ENCODE assay signal across 9 cellular contexts in genomic region chr3:48684054-48684349, GRCh38. TPM values are rescaled to one million over a fixed set of nuclear protein-coding genes. Genes with fewer than 3 reads are reported as not detected.
DNase-seq lines count a peak whose midpoint lies in the region; TF ChIP-seq lines count a peak whose summit lies in the region.
"Had no signal": no experiment of that assay in that cellular context is flagged by ENCODE, and none has a peak within 500 bp of the region (broad histone marks: within the 10 kb centered on the region; RNA-seq: fewer than 3 reads in every experiment).

No MANE protein-coding gene starts in this region.

- no peaks in the 10 kb centered on the region for H3K27me3 ChIP-seq in left ventricle myocardium inferior (ENCODE audit: low read depth)
- H3K27me3 ChIP-seq: neutrophil had no signal

- intact Hi-C loops in activated CD4-positive, alpha-beta T cell treated with anti-CD3 and anti-CD28 coated beads, Interleukin-2, amount 10 ng/mL, durations not matched to agents 24 days and 14 days (cut with micrococcal nuclease) = no loop called here
- intact Hi-C loops in left ventricle myocardium inferior (cut with micrococcal nuclease) = no loop called here

- H3K27me3 Mint-ChIP-seq in activated CD4-positive, alpha-beta T cell treated with anti-CD3 and anti-CD28 coated beads, Interleukin-2, amount 10 ng/mL, durations not matched to agents 24 days and 14 days = no peaks in the 10 kb centered on the region

- no peaks in the 10 kb centered on the region for H3K9me3 ChIP-seq in left ventricle myocardium inferior (replicated peaks)
- H3K9me3 ChIP-seq: neutrophil had no signal

- no peak for DNase-seq in activated CD4-positive, alpha-beta T cell treated with anti-CD3 and anti-CD28 coated beads, Interleukin-2, amount 10 ng/mL, durations not matched to agents 24 days and 14 days
- DNase-seq in activated CD4-positive, alpha-beta T cell treated with anti-CD3 and anti-CD28 coated beads for 4 hours = no peak
- DNase-seq in left ventricle myocardium inferior (no peak), substantia nigra (lab: John Stamatoyannopoulos, UW) (no peak), NCI-H524 (lab: John Stamatoyannopoulos, UW) (no peak), NCI-H1436 (lab: John Stamatoyannopoulos, UW) (no peak)
- no peak for DNase-seq in effector CD4-positive, alpha-beta T cell

- H3K4me3 ChIP-seq in WI38 (ENCODE audit: low read depth, low read length) (peak overlapping the region; percentile 90), left ventricle myocardium inferior (peak overlapping the region; percentile 99)

- peaks cover 29% of the 10 kb centered on the region for H3K4me1 Mint-ChIP-seq in activated CD4-positive, alpha-beta T cell treated with anti-CD3 and anti-CD28 coated beads, Interleukin-2, amount 10 ng/mL, durations not matched to agents 24 days and 14 days

- peaks cover 50% of the 10 kb centered on the region for H3K36me3 Mint-ChIP-seq in activated CD4-positive, alpha-beta T cell treated with anti-CD3 and anti-CD28 coated beads, Interleukin-2, amount 10 ng/mL, durations not matched to agents 24 days and 14 days (ENCODE audit: low read depth)

- TF ChIP-seq CTCF in WI38 (IDR thresholded peaks at IDR 0.05; ENCODE audit: low read depth, low read length) (no peak), left ventricle myocardium inferior (IDR thresholded peaks at IDR 0.05; ENCODE audit: borderline replicate concordance) (no peak)

- H3K4me1 ChIP-seq in left ventricle myocardium inferior = peaks cover 55% of the 10 kb centered on the region

- no peaks in the 10 kb centered on the region for H3K9me3 Mint-ChIP-seq in activated CD4-positive, alpha-beta T cell treated with anti-CD3 and anti-CD28 coated beads, Interleukin-2, amount 10 ng/mL, durations not matched to agents 24 days and 14 days

- H3K36me3 ChIP-seq in left ventricle myocardium inferior = peaks cover 55% of the 10 kb centered on the region

- H3K27ac Mint-ChIP-seq in activated CD4-positive, alpha-beta T cell treated with anti-CD3 and anti-CD28 coated beads, Interleukin-2, amount 10 ng/mL, durations not matched to agents 24 days and 14 days = peak overlapping the region; percentile 36

- H3K4me3 Mint-ChIP-seq in activated CD4-positive, alpha-beta T cell treated with anti-CD3 and anti-CD28 coated beads, Interleukin-2, amount 10 ng/mL, durations not matched to agents 24 days and 14 days = peak overlapping the region; percentile 94

- peak overlapping the region; percentile 94 for H3K27ac ChIP-seq in left ventricle myocardium inferior (replicated peaks)
- H3K27ac ChIP-seq in substantia nigra (ENCODE audit: low read depth, low read length, poor library complexity, severe bottlenecking) = peak overlapping the region; percentile 3
- H3K27ac ChIP-seq: neutrophil had no signal

RNA-seq across cellular contexts. Expression of gene NCKIPSD, which starts 1.7 kb away (rescaled TPM):
- 53.1 and 54.1 TPM in 2 replicates for total RNA-seq in activated CD4-positive, alpha-beta T cell treated with anti-CD3 and anti-CD28 coated beads, Interleukin-2, amount 10 ng/mL, durations not matched to agents 24 days and 14 days
- total RNA-seq in left ventricle myocardium inferior = 17.0 TPM

RNA-seq across cellular contexts. Expression of gene CELSR3, which starts 21.3 kb away (rescaled TPM):
- 14.5 and 15.2 TPM in 2 replicates for total RNA-seq in activated CD4-positive, alpha-beta T cell treated with anti-CD3 and anti-CD28 coated beads, Interleukin-2, amount 10 ng/mL, durations not matched to agents 24 days and 14 days
- 0.14 TPM for total RNA-seq in left ventricle myocardium inferior

RNA-seq across cellular contexts. Expression of gene IP6K2, which starts 33.0 kb away (rescaled TPM):
- total RNA-seq in activated CD4-positive, alpha-beta T cell treated with anti-CD3 and anti-CD28 coated beads, Interleukin-2, amount 10 ng/mL, durations not matched to agents 24 days and 14 days = 57.9 and 58.4 TPM in 2 replicates
- total RNA-seq in left ventricle myocardium inferior = 23.5 TPM

RNA-seq across cellular contexts. Expression of gene SLC26A6, which starts 48.7 kb away (rescaled TPM):
- 57.2 and 58.2 TPM in 2 replicates for total RNA-seq in activated CD4-positive, alpha-beta T cell treated with anti-CD3 and anti-CD28 coated beads, Interleukin-2, amount 10 ng/mL, durations not matched to agents 24 days and 14 days
- 12.9 TPM for total RNA-seq in left ventricle myocardium inferior

Comparison
In these comparisons a context has a peak if more than half of its experiments do, and no peak if none do; other contexts are left out.
1. RNA of gene CELSR3, which starts 21.3 kb away (total RNA-seq): 14.5 to 15.2 TPM in activated CD4-positive, alpha-beta T cell treated with anti-CD3 and anti-CD28 coated beads, Interleukin-2, amount 10 ng/mL, durations not matched to agents 24 days and 14 days; 0.14 TPM in left ventricle myocardium inferior (single experiment); every median in the first group is over 10 times any median in the second.